1 cellular context compared by ENCODE assay signal in the genomic region with DNA sequence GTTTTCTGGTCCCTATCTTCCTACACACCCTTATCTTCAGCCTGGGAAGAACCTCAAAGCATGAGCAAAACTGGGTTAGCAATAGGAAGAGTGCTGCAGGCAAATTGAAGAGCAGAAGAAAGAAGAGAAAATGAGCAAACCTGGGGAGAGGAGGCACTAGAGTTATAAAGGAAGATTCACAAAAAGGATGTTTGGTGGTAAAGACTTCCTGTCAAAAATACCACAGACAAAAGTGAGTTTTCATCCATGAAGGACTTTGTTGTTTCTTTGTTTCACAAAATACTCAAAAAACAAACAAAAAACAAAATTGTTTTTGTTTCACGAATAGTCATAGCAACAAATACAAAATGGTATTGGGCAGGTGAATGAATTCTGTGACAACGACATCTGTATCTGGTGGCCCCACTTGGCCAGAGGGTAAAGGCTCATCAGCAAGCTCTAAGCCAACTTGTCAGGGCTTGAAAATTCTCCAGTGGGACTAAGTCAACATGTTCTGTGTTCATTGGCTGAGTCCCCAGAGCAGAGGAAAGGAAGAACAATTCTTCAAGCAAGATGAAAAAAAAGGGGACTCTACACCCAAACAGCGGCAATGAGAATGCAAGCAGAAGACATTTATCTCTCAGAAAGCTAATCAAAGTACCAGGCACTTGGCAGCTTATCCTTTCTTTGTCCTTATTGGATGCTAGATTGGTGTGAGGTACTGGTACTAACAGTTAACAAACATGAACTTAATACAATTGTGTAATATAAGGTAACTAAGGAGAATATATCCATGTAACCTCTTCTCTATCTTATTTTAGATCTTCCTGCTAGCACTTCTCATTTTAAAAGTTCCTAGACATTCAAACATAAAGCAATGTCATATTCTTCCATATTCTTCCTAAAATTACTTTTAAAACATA.
TF ChIP-seq lines count a peak whose summit lies in the region.

No MANE protein-coding gene starts in this region.

TF ChIP-seq in GM23338, 12 proteins besides CTCF, POLR2A, EP300 and RAD21 (continued from another document):
- TF ChIP-seq, protein P1, sequence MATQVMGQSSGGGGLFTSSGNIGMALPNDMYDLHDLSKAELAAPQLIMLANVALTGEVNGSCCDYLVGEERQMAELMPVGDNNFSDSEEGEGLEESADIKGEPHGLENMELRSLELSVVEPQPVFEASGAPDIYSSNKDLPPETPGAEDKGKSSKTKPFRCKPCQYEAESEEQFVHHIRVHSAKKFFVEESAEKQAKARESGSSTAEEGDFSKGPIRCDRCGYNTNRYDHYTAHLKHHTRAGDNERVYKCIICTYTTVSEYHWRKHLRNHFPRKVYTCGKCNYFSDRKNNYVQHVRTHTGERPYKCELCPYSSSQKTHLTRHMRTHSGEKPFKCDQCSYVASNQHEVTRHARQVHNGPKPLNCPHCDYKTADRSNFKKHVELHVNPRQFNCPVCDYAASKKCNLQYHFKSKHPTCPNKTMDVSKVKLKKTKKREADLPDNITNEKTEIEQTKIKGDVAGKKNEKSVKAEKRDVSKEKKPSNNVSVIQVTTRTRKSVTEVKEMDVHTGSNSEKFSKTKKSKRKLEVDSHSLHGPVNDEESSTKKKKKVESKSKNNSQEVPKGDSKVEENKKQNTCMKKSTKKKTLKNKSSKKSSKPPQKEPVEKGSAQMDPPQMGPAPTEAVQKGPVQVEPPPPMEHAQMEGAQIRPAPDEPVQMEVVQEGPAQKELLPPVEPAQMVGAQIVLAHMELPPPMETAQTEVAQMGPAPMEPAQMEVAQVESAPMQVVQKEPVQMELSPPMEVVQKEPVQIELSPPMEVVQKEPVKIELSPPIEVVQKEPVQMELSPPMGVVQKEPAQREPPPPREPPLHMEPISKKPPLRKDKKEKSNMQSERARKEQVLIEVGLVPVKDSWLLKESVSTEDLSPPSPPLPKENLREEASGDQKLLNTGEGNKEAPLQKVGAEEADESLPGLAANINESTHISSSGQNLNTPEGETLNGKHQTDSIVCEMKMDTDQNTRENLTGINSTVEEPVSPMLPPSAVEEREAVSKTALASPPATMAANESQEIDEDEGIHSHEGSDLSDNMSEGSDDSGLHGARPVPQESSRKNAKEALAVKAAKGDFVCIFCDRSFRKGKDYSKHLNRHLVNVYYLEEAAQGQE (IDR thresholded peaks at IDR 0.05; ENCODE audit: unreplicated experiment), result no peak
- TF ChIP-seq EZH2phosphoT487 (IDR thresholded peaks at IDR 0.05; ENCODE audit: unreplicated experiment) (no peak), NANOG (IDR thresholded peaks at IDR 0.05; ENCODE audit: borderline replicate concordance) (no peak), ZNF114 (CRISPR knock-in tag; IDR thresholded peaks at IDR 0.05) (no peak), CREB1 (CRISPR knock-in tag; IDR thresholded peaks at IDR 0.05; ENCODE audit: low read depth) (no peak), JUNB (IDR thresholded peaks at IDR 0.05; ENCODE audit: unreplicated experiment) (no peak), STAT1 (IDR thresholded peaks at IDR 0.05; ENCODE audit: unreplicated experiment) (no peak)
- TF ChIP-seq, protein P2, sequence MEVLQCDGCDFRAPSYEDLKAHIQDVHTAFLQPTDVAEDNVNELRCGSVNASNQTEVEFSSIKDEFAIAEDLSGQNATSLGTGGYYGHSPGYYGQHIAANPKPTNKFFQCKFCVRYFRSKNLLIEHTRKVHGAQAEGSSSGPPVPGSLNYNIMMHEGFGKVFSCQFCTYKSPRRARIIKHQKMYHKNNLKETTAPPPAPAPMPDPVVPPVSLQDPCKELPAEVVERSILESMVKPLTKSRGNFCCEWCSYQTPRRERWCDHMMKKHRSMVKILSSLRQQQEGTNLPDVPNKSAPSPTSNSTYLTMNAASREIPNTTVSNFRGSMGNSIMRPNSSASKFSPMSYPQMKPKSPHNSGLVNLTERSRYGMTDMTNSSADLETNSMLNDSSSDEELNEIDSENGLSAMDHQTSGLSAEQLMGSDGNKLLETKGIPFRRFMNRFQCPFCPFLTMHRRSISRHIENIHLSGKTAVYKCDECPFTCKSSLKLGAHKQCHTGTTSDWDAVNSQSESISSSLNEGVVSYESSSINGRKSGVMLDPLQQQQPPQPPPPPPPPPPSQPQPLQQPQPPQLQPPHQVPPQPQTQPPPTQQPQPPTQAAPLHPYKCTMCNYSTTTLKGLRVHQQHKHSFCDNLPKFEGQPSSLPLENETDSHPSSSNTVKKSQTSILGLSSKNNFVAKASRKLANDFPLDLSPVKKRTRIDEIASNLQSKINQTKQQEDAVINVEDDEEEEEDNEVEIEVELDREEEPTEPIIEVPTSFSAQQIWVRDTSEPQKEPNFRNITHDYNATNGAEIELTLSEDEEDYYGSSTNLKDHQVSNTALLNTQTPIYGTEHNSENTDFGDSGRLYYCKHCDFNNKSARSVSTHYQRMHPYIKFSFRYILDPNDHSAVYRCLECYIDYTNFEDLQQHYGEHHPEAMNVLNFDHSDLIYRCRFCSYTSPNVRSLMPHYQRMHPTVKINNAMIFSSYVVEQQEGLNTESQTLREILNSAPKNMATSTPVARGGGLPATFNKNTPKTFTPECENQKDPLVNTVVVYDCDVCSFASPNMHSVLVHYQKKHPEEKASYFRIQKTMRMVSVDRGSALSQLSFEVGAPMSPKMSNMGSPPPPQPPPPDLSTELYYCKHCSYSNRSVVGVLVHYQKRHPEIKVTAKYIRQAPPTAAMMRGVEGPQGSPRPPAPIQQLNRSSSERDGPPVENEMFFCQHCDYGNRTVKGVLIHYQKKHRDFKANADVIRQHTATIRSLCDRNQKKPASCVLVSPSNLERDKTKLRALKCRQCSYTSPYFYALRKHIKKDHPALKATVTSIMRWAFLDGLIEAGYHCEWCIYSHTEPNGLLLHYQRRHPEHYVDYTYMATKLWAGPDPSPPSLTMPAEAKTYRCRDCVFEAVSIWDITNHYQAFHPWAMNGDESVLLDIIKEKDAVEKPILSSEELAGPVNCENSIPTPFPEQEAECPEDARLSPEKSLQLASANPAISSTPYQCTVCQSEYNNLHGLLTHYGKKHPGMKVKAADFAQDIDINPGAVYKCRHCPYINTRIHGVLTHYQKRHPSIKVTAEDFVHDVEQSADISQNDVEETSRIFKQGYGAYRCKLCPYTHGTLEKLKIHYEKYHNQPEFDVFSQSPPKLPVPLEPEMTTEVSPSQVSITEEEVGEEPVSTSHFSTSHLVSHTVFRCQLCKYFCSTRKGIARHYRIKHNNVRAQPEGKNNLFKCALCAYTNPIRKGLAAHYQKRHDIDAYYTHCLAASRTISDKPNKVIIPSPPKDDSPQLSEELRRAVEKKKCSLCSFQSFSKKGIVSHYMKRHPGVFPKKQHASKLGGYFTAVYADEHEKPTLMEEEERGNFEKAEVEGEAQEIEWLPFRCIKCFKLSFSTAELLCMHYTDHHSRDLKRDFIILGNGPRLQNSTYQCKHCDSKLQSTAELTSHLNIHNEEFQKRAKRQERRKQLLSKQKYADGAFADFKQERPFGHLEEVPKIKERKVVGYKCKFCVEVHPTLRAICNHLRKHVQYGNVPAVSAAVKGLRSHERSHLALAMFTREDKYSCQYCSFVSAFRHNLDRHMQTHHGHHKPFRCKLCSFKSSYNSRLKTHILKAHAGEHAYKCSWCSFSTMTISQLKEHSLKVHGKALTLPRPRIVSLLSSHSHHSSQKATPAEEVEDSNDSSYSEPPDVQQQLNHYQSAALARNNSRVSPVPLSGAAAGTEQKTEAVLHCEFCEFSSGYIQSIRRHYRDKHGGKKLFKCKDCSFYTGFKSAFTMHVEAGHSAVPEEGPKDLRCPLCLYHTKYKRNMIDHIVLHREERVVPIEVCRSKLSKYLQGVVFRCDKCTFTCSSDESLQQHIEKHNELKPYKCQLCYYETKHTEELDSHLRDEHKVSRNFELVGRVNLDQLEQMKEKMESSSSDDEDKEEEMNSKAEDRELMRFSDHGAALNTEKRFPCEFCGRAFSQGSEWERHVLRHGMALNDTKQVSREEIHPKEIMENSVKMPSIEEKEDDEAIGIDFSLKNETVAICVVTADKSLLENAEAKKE (CRISPR knock-in tag; IDR thresholded peaks at IDR 0.05), result no peak
